In genomic region chr4:87038837-87039715, GRCh38 we compare ENCODE assay signal across 8 cellular contexts.
DNase-seq lines count a peak whose midpoint lies in the region; ATAC-seq and TF ChIP-seq lines count a peak whose summit lies in the region.

No MANE protein-coding gene starts in this region.

- no peak overlapping the region for H3K4me3 Mint-ChIP-seq in activated naive CD8-positive, alpha-beta T cell treated with anti-CD3 and anti-CD28 coated beads, Interleukin-2, amount 50 U/mL, for 24 hours
- no peak overlapping the region for H3K4me3 Mint-ChIP-seq in progenitor cell of endocrine pancreas (ENCODE audit: low read depth)

- no peaks in the 10 kb centered on the region for H3K9me3 Mint-ChIP-seq in activated naive CD8-positive, alpha-beta T cell treated with anti-CD3 and anti-CD28 coated beads, Interleukin-2, amount 50 U/mL, for 24 hours
- no peaks in the 10 kb centered on the region for H3K9me3 Mint-ChIP-seq in progenitor cell of endocrine pancreas (ENCODE audit: low read depth)

- peaks cover 35 to 99% (median 89%) of the 10 kb centered on the region in 12 donors for H3K4me1 ChIP-seq in heart left ventricle

- H3K9me3 ChIP-seq in heart left ventricle: no peaks in the 10 kb centered on the region

- no peak for TF ChIP-seq POLR2A in heart left ventricle (IDR thresholded peaks at IDR 0.05)

- no peaks in the 10 kb centered on the region for H3K27me3 Mint-ChIP-seq in activated naive CD8-positive, alpha-beta T cell treated with anti-CD3 and anti-CD28 coated beads, Interleukin-2, amount 50 U/mL, for 24 hours
- no peaks in the 10 kb centered on the region for H3K27me3 Mint-ChIP-seq in progenitor cell of endocrine pancreas

- H3K4me1 Mint-ChIP-seq in activated naive CD8-positive, alpha-beta T cell treated with anti-CD3 and anti-CD28 coated beads, Interleukin-2, amount 50 U/mL, for 24 hours: peaks cover 70% of the 10 kb centered on the region
- H3K4me1 Mint-ChIP-seq in progenitor cell of endocrine pancreas (ENCODE audit: low read depth): peaks cover 46% of the 10 kb centered on the region

- 26 to 33% (median 27%) methylated on average over 8 of the region's 8 CpGs for WGBS in heart left ventricle, 4 donors

- ATAC-seq in HG03571 (IDR thresholded peaks at IDR 0.05; ENCODE audit: unreplicated experiment) (peak; percentile 49), heart left ventricle (peak; percentile 74 to 90 (median 80))
- ATAC-seq in activated naive CD8-positive, alpha-beta T cell treated with anti-CD3 and anti-CD28 coated beads, Interleukin-2, amount 50 U/mL, for 24 hours: peak; percentile 44

- H3K36me3 ChIP-seq in heart left ventricle: no peaks in the 10 kb centered on the region

- no peaks in the 10 kb centered on the region for H3K27me3 ChIP-seq in heart left ventricle

- intact Hi-C loops in heart left ventricle (cut with DNase I): loop anchor here in 1 of 10 donors (5.0 kb wide), 1 partner anchor 38 kb away; no protein-coding TSS in a partner anchor

- H3K4me3 ChIP-seq in heart left ventricle: no peak overlapping the region

- H3K36me3 Mint-ChIP-seq in activated naive CD8-positive, alpha-beta T cell treated with anti-CD3 and anti-CD28 coated beads, Interleukin-2, amount 50 U/mL, for 24 hours (ENCODE audit: low read depth): no peaks in the 10 kb centered on the region
- no peaks in the 10 kb centered on the region for H3K36me3 Mint-ChIP-seq in progenitor cell of endocrine pancreas (ENCODE audit: insufficient read depth)

- H3K27ac Mint-ChIP-seq in activated naive CD8-positive, alpha-beta T cell treated with anti-CD3 and anti-CD28 coated beads, Interleukin-2, amount 50 U/mL, for 24 hours: no peak overlapping the region
- H3K27ac Mint-ChIP-seq in progenitor cell of endocrine pancreas: peak overlapping the region; percentile 84

- peak; percentile 28 for DNase-seq in NCI-H146 (lab: John Stamatoyannopoulos, UW)
- DNase-seq in NCI-H146 treated with DMSO at 0.1 percent for 48 hours (lab: John Stamatoyannopoulos, UW; ENCODE audit: unreplicated experiment): no peak
- DNase-seq in activated naive CD8-positive, alpha-beta T cell treated with anti-CD3 and anti-CD28 coated beads, Interleukin-2, amount 50 U/mL, for 24 hours: no peak
- DNase-seq in heart left ventricle: peak in 4 of 5 donors; percentile 64 to 85 (median 76)
- peak; percentile 25 for DNase-seq in progenitor cell of endocrine pancreas (ENCODE audit: low spot score, unreplicated experiment)
- no peak for DNase-seq in NOMO-1 (lab: John Stamatoyannopoulos, UW; ENCODE audit: unreplicated experiment in 2 of 2)
- DNase-seq in activated CD4-positive, CD25-positive, alpha-beta regulatory T cell (lab: John Stamatoyannopoulos, UW): no peak

- TF ChIP-seq CTCF in heart left ventricle (IDR thresholded peaks at IDR 0.05) (no peak), progenitor cell of endocrine pancreas (IDR thresholded peaks at IDR 0.05; ENCODE audit: unreplicated experiment) (no peak)

- peak overlapping the region; percentile 33 to 89 (median 78) for H3K27ac ChIP-seq in heart left ventricle

Comparison
In these comparisons a context has a peak if more than half of its experiments do, and no peak if none do; other contexts are left out.
1. DNase-seq: peak in NCI-H146 (single experiment), heart left ventricle (4 of 5) and progenitor cell of endocrine pancreas (single experiment); none in NCI-H146 treated with DMSO at 0.1 percent for 48 hours (single experiment), activated naive CD8-positive, alpha-beta T cell treated with anti-CD3 and anti-CD28 coated beads, Interleukin-2, amount 50 U/mL, for 24 hours (single experiment), NOMO-1 (0 of 2) and activated CD4-positive, CD25-positive, alpha-beta regulatory T cell (0 of 4).
2. Peak in every context shown above with its lines, with median percentiles within 50 percentile points of each other: ATAC-seq.